Comparison of ENCODE assay signal across 15 cellular contexts in the genomic region with DNA sequence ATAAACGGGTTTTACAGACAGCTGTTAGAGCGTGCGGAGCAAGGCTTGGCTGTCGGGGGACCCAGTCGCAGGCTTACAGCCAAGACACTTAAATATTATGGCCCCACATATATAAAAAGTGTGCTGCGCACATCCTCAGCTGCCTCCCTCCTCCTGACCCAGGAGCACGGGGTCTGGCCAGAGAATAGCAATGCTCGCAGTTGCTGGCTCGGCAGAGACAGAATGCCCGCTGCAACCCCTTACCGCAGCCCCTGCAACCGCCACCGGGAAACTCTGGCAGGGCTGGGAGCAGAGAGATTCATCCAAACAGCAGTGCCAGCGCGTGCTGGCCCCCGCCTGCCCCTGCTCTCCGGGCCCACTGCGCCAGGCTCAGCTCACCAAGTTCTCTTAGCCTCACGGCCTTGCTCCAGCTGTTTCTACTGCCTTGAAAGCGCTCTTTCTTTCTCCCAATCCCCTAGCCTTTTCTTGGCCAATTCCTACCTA. TPM values are rescaled to one million over a fixed set of nuclear protein-coding genes. Genes with fewer than 3 reads are reported as not detected.
DNase-seq lines count a peak whose midpoint lies in the region; ATAC-seq and TF ChIP-seq lines count a peak whose summit lies in the region.
"Had no signal": no experiment of that assay in that cellular context is flagged by ENCODE, and none has a peak within 500 bp of the region (broad histone marks: within the 10 kb centered on the region; RNA-seq: fewer than 3 reads in every experiment).

No MANE protein-coding gene starts in this region.

- TF ChIP-seq EP300 in gastroesophageal sphincter (IDR thresholded peaks at IDR 0.05): no peak

- H3K4me3 ChIP-seq in H7 (ENCODE audit: insufficient read depth, low read depth, low read length) (no peak overlapping the region), gastroesophageal sphincter (no peak overlapping the region)
- H3K4me3 ChIP-seq: psoas muscle had no signal

- no peak for ATAC-seq in GM18873 (IDR thresholded peaks at IDR 0.05; ENCODE audit: low FRiP score, unreplicated experiment)
- no peak for ATAC-seq in gastroesophageal sphincter
- ATAC-seq in Right ventricle myocardium inferior: no peak
- ATAC-seq: psoas muscle had no signal

- no peaks in the 10 kb centered on the region for H3K4me1 ChIP-seq in gastroesophageal sphincter
- H3K4me1 ChIP-seq: psoas muscle had no signal

- H3K36me3 ChIP-seq in H7 (replicated peaks; ENCODE audit: control insufficient read depth, insufficient read depth, low read length) (no peaks in the 10 kb centered on the region), gastroesophageal sphincter (no peaks in the 10 kb centered on the region)

- H3K27ac ChIP-seq in angular gyrus (ENCODE audit: low read depth, low read length) (peak overlapping the region; percentile 98), gastroesophageal sphincter (no peak overlapping the region)
- H3K27ac ChIP-seq: psoas muscle had no signal

- intact Hi-C loops in Right ventricle myocardium inferior (cut with DNase I): no loop called here

- TF ChIP-seq CTCF in gastroesophageal sphincter (IDR thresholded peaks at IDR 0.05): no peak

- TF ChIP-seq POLR2A in gastroesophageal sphincter (IDR thresholded peaks at IDR 0.05): no peak

- no peaks in the 10 kb centered on the region for H3K27me3 ChIP-seq in H7 (ENCODE audit: control insufficient read depth, insufficient read depth, low read length)
- peaks cover 18% of the 10 kb centered on the region for H3K27me3 ChIP-seq in gastroesophageal sphincter

- H3K9me3 ChIP-seq in gastroesophageal sphincter: no peaks in the 10 kb centered on the region
- H3K9me3 ChIP-seq: psoas muscle had no signal

- DNase-seq in H7 (peak; percentile 72), medulla oblongata (ENCODE audit: extremely low spot score) (peak; percentile 88), putamen (ENCODE audit: low spot score) (peak; percentile 87), Right ventricle myocardium inferior (ENCODE audit: missing footprints) (no peak)
- DNase-seq in activated CD4-positive, alpha-beta T cell treated with anti-CD3 and anti-CD28 coated beads for 4 hours: no peak
- DNase-seq: activated CD4-positive, alpha-beta T cell treated with anti-CD3 and anti-CD28 coated beads for 48 hours; activated T-cell treated with anti-CD3 and anti-CD28 coated beads, Interleukin-2, amount 50 U/mL, for 48 hours; central memory CD4-positive, alpha-beta T cell; mesenchymal stem cell; NCI-H1436 treated with DMSO at 0.1 percent for 48 hours; psoas muscle; T-helper 9 cell had no signal

- 54 to 66% methylated on average over 4 to 8 of the region's 20 CpGs for WGBS in gastroesophageal sphincter (ENCODE audit: low coverage in 1 of 2), 2 donors

RNA-seq across cellular contexts. Expression of gene MVB12B, which starts 28.3 kb away (rescaled TPM):
- 6.1 and 7.2 TPM in 2 replicates for total RNA-seq in H7 (2014; rRNA removed; shearing (Covaris generic))
- total RNA-seq in gastroesophageal sphincter (10 to 100 TPM; 12.0 to 25.2 (median 15.9) TPM), Right ventricle myocardium inferior (12.7 TPM)

Comparison
In these comparisons a context has a peak if more than half of its experiments do, and no peak if none do; other contexts are left out.
1. DNase-seq: peak in H7 (single experiment), medulla oblongata (single experiment) and putamen (single experiment); none in activated CD4-positive, alpha-beta T cell treated with anti-CD3 and anti-CD28 coated beads for 4 hours (0 of 2) and Right ventricle myocardium inferior (single experiment).